Comparison of ENCODE assay signal across 7 cellular contexts in the genomic region with DNA sequence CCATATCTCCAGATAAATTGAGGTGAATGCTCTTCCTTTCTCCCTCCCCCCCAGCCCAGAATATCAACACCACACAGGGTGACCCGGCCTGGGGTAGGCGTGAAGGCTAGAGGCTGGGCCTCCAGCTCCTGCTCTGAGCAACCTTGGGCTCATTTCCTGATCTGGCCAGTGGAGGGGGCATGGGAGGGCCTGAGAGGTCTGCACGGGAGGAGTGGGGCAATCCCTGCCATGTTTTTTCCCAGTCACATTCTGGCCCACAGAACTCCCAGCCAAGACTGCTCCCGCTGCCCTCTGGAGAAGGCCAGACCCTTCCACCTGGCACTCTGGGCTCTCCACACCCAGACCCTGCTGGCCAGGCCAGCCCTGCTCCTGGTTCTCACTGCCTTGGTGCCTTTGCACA. TPM values are rescaled to one million over a fixed set of nuclear protein-coding genes. Genes with fewer than 3 reads are reported as not detected.
DNase-seq lines count a peak whose midpoint lies in the region; ATAC-seq and TF ChIP-seq lines count a peak whose summit lies in the region.
"Had no signal": no experiment of that assay in that cellular context is flagged by ENCODE, and none has a peak within 500 bp of the region (broad histone marks: within the 10 kb centered on the region; RNA-seq: fewer than 3 reads in every experiment).

No MANE protein-coding gene starts in this region.

- no peaks in the 10 kb centered on the region for H3F3A ChIP-seq in OCI-LY1 (ENCODE audit: insufficient read depth, low read length)

- no peak overlapping the region for H3K4me2 ChIP-seq in OCI-LY1 (ENCODE audit: low read length)

- H3K4me1 ChIP-seq in OCI-LY1 (ENCODE audit: insufficient read depth, low read length, severe bottlenecking) = no peaks in the 10 kb centered on the region

- H3K27ac ChIP-seq in OCI-LY1 (ENCODE audit: low read depth, low read length, poor library complexity, severe bottlenecking) (no peak overlapping the region), dorsolateral prefrontal cortex (no peak overlapping the region)

- intact Hi-C loops in dorsolateral prefrontal cortex (cut with DNase I) = no loop called here

- no peak overlapping the region for H3K9ac ChIP-seq in OCI-LY1 (ENCODE audit: low read length)

- H3K4me3 ChIP-seq in OCI-LY1 (ENCODE audit: low read depth, low read length, poor library complexity, severe bottlenecking) (no peak overlapping the region), dorsolateral prefrontal cortex (no peak overlapping the region)

- no peaks in the 10 kb centered on the region for H3K36me3 ChIP-seq in OCI-LY1 (ENCODE audit: insufficient read depth, low read length)

- no peaks in the 10 kb centered on the region for H3K9me2 ChIP-seq in OCI-LY1 (ENCODE audit: low read depth, low read length)

- no peaks in the 10 kb centered on the region for H3K79me2 ChIP-seq in OCI-LY1 (ENCODE audit: insufficient read depth, low read length)

- H3K9me3 ChIP-seq in OCI-LY1 (ENCODE audit: low read length) = no peaks in the 10 kb centered on the region

- ATAC-seq in left lobe of liver (peak; percentile 14), GM18868 (IDR thresholded peaks at IDR 0.05; ENCODE audit: unreplicated experiment) (no peak)

- no peak overlapping the region for H2AFZ ChIP-seq in OCI-LY1 (ENCODE audit: low read length)

- H3K27me3 ChIP-seq in OCI-LY1 (ENCODE audit: insufficient read depth, low read length) (peaks cover 3% of the 10 kb centered on the region; the same call in 1 of the 2 replicates), dorsolateral prefrontal cortex (no peaks in the 10 kb centered on the region)

- H4K20me1 ChIP-seq in OCI-LY1 (ENCODE audit: insufficient read depth, low read length) = no peaks in the 10 kb centered on the region

- no peak for DNase-seq in left lobe of liver (ENCODE audit: low spot score)
- DNase-seq in dorsolateral prefrontal cortex = no peak
- no peak for DNase-seq in pons (ENCODE audit: low spot score)
- DNase-seq: activated CD4-positive, alpha-beta T cell treated with anti-CD3 and anti-CD28 coated beads, Interleukin-2, amount 10 ng/mL, durations not matched to agents 24 days and 14 days had no signal

- TF ChIP-seq CTCF in GM12873 (IDR thresholded peaks at IDR 0.05; ENCODE audit: insufficient read depth, low read depth, low read length, missing control alignments) = peak; percentile 39
- 0 out of 2 replicates have a peak, but pooled peaks have one; percentile 9 for TF ChIP-seq CTCF in OCI-LY1 (IDR thresholded peaks at IDR 0.05; ENCODE audit: low read length)
- no peak for TF ChIP-seq CTCF in dorsolateral prefrontal cortex (IDR thresholded peaks at IDR 0.05 in 54 of 56, conservative IDR thresholded peaks at IDR 0.05 in 2 of 56; ENCODE audit: low read depth in 1 of 56, partially characterized antibody in 56 of 56)

RNA-seq across cellular contexts. Expression of a gene that starts 3.9 kb away (rescaled TPM):
- total RNA-seq in left lobe of liver (not detected), dorsolateral prefrontal cortex (under 1 TPM in 2 of 120 experiments, not detected in 118; 0.23 to 0.35 TPM)
- total RNA-seq: activated CD4-positive, alpha-beta T cell treated with anti-CD3 and anti-CD28 coated beads, Interleukin-2, amount 10 ng/mL, durations not matched to agents 24 days and 14 days had no signal

RNA-seq across cellular contexts. Expression of a gene that starts 30.7 kb away (rescaled TPM):
- 26.5 TPM for total RNA-seq in left lobe of liver
- 10 to 100 TPM; 13.8 to 34.7 (median 21.9) TPM for total RNA-seq in dorsolateral prefrontal cortex

RNA-seq across cellular contexts. Expression of a gene that starts 30.9 kb away (rescaled TPM):
- total RNA-seq in left lobe of liver (4.0 TPM), dorsolateral prefrontal cortex (10 to 100 TPM in 68 of 120 experiments, 1 to 10 TPM in 52; 5.1 to 19.5 (median 10.6) TPM)

RNA-seq across cellular contexts. Expression of a gene that starts 48.6 kb away (rescaled TPM):
- total RNA-seq in left lobe of liver (0.08 TPM), dorsolateral prefrontal cortex (1 to 10 TPM in 21 of 120 experiments, under 1 TPM in 80, not detected in 19; 0.14 to 2.3 (median 0.55) TPM)
- total RNA-seq: activated CD4-positive, alpha-beta T cell treated with anti-CD3 and anti-CD28 coated beads, Interleukin-2, amount 10 ng/mL, durations not matched to agents 24 days and 14 days had no signal

RNA-seq across cellular contexts. Expression of a gene that starts 53.9 kb away (rescaled TPM):
- total RNA-seq in left lobe of liver = 183 TPM
- 100 to 1,000 TPM in 82 of 120 experiments, 10 to 100 TPM in 38; 68.9 to 189 (median 108) TPM for total RNA-seq in dorsolateral prefrontal cortex

Comparison
In these comparisons a context has a peak if more than half of its experiments do, and no peak if none do; other contexts are left out.
1. CTCF ChIP-seq: peak in GM12873 (single experiment) and OCI-LY1 (single experiment); none in dorsolateral prefrontal cortex (0 of 56).